17 cellular contexts compared by ENCODE assay signal in the genomic region with DNA sequence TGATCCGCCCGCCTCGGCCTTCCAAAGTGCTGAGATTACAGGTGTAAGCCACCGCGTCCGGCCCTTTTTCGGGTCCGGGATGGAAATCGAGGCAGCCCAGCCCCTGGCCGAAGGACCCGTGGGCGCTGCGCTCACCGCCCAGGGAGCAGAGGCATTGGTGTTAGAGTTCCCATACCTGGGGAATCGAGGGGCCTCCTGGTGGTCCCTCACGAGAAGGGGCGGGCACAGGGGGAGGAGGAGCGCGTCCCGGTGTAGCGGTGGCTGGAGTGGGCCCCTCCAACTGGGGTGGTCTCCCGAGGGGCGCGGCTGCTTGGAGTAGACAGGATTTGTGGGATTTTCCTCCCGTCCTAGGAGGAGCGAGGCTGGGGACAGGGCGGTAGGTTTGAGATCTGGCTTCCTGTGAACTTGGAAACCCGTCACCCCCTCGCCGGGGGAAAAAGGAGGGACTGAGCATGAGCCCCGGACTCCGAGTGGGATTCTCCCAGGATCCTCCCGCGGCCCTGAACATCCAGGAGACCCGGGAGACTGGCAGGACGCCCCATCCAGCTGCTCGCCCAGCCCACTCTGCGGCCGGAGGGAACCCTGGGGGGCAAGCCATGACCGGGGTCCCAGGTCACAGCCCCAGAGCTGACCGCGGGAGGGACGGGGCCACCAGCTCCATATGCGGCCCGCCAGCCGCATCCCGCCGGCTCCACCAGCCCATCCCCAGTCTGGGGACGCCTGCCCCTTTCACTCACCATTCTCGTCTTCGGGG.
"Had no signal": no experiment of that assay in that cellular context is flagged by ENCODE, and none has a peak within 500 bp of the region (broad histone marks: within the 10 kb centered on the region; RNA-seq: fewer than 3 reads in every experiment).

No MANE protein-coding gene starts in this region.

- H3K27ac Mint-ChIP-seq: activated CD4-positive, alpha-beta T cell treated with anti-CD3 and anti-CD28 coated beads, Interleukin-2, amount 10 ng/mL, durations not matched to agents 7 days and 5 days; activated naive CD4-positive, alpha-beta T cell treated with anti-CD3 and anti-CD28 coated beads, Interleukin-2, amount 50 U/mL, for 24 hours; activated T-cell treated with anti-CD3 and anti-CD28 coated beads, Interleukin-2, amount 50 U/mL, for 72 hours; natural killer cell; T-helper 2 cell treated with Interferon-gamma antibody and Interleukin-4, amounts not matched to agents 5 μg/mL and 100 μg/mL, for 36 hours had no signal

- H3K9me3 ChIP-seq: ascending aorta, colonic mucosa, heart left ventricle, tibial nerve, uterus had no signal

- H3K4me3 Mint-ChIP-seq: activated CD4-positive, alpha-beta T cell treated with anti-CD3 and anti-CD28 coated beads, Interleukin-2, amount 10 ng/mL, durations not matched to agents 7 days and 5 days; activated naive CD4-positive, alpha-beta T cell treated with anti-CD3 and anti-CD28 coated beads, Interleukin-2, amount 50 U/mL, for 24 hours; central memory CD8-positive, alpha-beta T cell; natural killer cell; T-helper 2 cell treated with Interferon-gamma antibody and Interleukin-4, amounts not matched to agents 5 μg/mL and 100 μg/mL, for 36 hours had no signal

- DNase-seq: activated CD4-positive, alpha-beta T cell treated with anti-CD3 and anti-CD28 coated beads, Interleukin-2, amount 10 ng/mL, durations not matched to agents 7 days and 5 days; activated CD8-positive, alpha-beta memory T cell treated with anti-CD3 and anti-CD28 coated beads, Interleukin-2, amount 50 U/mL, for 48 hours; activated gamma-delta T cell; activated T-cell treated with anti-CD3 and anti-CD28 coated beads, Interleukin-2, amount 50 U/mL, for 72 hours; colonic mucosa; heart left ventricle; natural killer cell; occipital lobe; stimulated activated CD8-positive, alpha-beta memory T cell treated with anti-CD3 and anti-CD28 coated beads, Interleukin-4, amount 100 ng/mL, for 48 hours; stimulated activated naive CD4-positive, alpha-beta T cell; uterus had no signal

- H3K36me3 Mint-ChIP-seq: activated naive CD4-positive, alpha-beta T cell treated with anti-CD3 and anti-CD28 coated beads, Interleukin-2, amount 50 U/mL, for 24 hours; natural killer cell had no signal

- H3K9me3 Mint-ChIP-seq: activated CD4-positive, alpha-beta T cell treated with anti-CD3 and anti-CD28 coated beads, Interleukin-2, amount 10 ng/mL, durations not matched to agents 7 days and 5 days; activated naive CD4-positive, alpha-beta T cell treated with anti-CD3 and anti-CD28 coated beads, Interleukin-2, amount 50 U/mL, for 24 hours; activated T-cell treated with anti-CD3 and anti-CD28 coated beads, Interleukin-2, amount 50 U/mL, for 72 hours; central memory CD8-positive, alpha-beta T cell; natural killer cell; T-helper 2 cell treated with Interferon-gamma antibody and Interleukin-4, amounts not matched to agents 5 μg/mL and 100 μg/mL, for 36 hours had no signal

- H3K4me1 Mint-ChIP-seq: activated CD4-positive, alpha-beta T cell treated with anti-CD3 and anti-CD28 coated beads, Interleukin-2, amount 10 ng/mL, durations not matched to agents 7 days and 5 days; central memory CD8-positive, alpha-beta T cell; natural killer cell had no signal

- H3K27ac ChIP-seq: ascending aorta, colonic mucosa, heart left ventricle, tibial nerve, uterus had no signal

- H3K4me3 ChIP-seq: colonic mucosa, lung, uterus had no signal

- H3K36me3 ChIP-seq: ascending aorta, colonic mucosa, heart left ventricle, tibial nerve, uterus had no signal

- ATAC-seq: natural killer cell had no signal
